26 cellular contexts compared by ENCODE assay signal in the genomic region with DNA sequence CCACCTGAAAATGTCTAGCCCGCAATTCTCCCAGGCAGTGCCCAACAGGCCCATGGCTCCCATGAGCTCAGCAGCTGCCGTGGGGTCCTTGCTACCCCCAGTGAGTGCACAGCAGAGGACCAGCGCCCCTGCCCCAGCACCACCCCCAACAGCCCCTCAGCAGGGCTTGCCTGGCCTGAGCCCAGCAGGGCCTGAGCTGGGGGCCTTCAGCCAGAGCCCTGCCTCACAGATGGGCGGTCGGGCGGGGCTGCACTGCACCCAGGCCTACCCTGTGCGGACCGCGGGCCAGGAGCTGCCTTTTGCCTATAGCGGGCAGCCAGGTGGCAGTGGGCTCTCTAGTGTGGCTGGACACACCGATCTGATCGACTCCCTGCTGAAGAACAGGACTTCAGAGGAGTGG.
"Had no signal": no experiment of that assay in that cellular context is flagged by ENCODE, and none has a peak within 500 bp of the region (broad histone marks: within the 10 kb centered on the region; RNA-seq: fewer than 3 reads in every experiment).

No MANE protein-coding gene starts in this region.

- H3K4me3 Mint-ChIP-seq: activated B cell treated with CpG ODN at 0.5 μM for 24 hours; activated CD4-positive, alpha-beta memory T cell treated with anti-CD3 and anti-CD28 coated beads for 36 hours; activated CD4-positive, alpha-beta T cell treated with anti-CD3 and anti-CD28 coated beads, Interleukin-2, amount 10 ng/mL, durations not matched to agents 7 days and 5 days; activated naive CD8-positive, alpha-beta T cell treated with anti-CD3 and anti-CD28 coated beads, Interleukin-2, amount 50 U/mL, for 24 hours; activated T-cell treated with anti-CD3 and anti-CD28 coated beads, Interleukin-2, amount 50 U/mL, for 4 hours had no signal

- H3K27me3 ChIP-seq: brain microvascular endothelial cell, cardiac muscle cell, MG63 had no signal

- H3K27ac ChIP-seq: brain microvascular endothelial cell, cardiac muscle cell had no signal

- H3K4me1 Mint-ChIP-seq: activated B cell treated with CpG ODN at 0.5 μM for 24 hours; activated CD4-positive, alpha-beta T cell treated with anti-CD3 and anti-CD28 coated beads, Interleukin-2, amount 10 ng/mL, durations not matched to agents 7 days and 5 days; activated naive CD8-positive, alpha-beta T cell treated with anti-CD3 and anti-CD28 coated beads, Interleukin-2, amount 50 U/mL, for 24 hours had no signal

- FAIRE-seq: RCC 7860 had no signal

- H3K27ac Mint-ChIP-seq: activated B cell treated with CpG ODN at 0.5 μM for 24 hours; activated CD4-positive, alpha-beta memory T cell treated with anti-CD3 and anti-CD28 coated beads for 36 hours; activated CD4-positive, alpha-beta T cell treated with anti-CD3 and anti-CD28 coated beads, Interleukin-2, amount 10 ng/mL, durations not matched to agents 7 days and 5 days; activated naive CD4-positive, alpha-beta T cell treated with anti-CD3 and anti-CD28 coated beads, Interleukin-2, amount 50 U/mL, for 72 hours; activated naive CD8-positive, alpha-beta T cell treated with anti-CD3 and anti-CD28 coated beads, Interleukin-2, amount 50 U/mL, for 24 hours had no signal

- H3K27me3 Mint-ChIP-seq: activated B cell treated with CpG ODN at 0.5 μM for 24 hours; activated CD4-positive, alpha-beta memory T cell treated with anti-CD3 and anti-CD28 coated beads for 36 hours; activated CD4-positive, alpha-beta T cell treated with anti-CD3 and anti-CD28 coated beads, Interleukin-2, amount 10 ng/mL, durations not matched to agents 7 days and 5 days; activated naive CD8-positive, alpha-beta T cell treated with anti-CD3 and anti-CD28 coated beads, Interleukin-2, amount 50 U/mL, for 24 hours; T-helper 17 cell had no signal

- H3K9me3 ChIP-seq: MG63 had no signal

- H3K4me3 ChIP-seq: cardiac muscle cell, MG63 had no signal

- ATAC-seq: activated naive CD4-positive, alpha-beta T cell treated with anti-CD3 and anti-CD28 coated beads, Interleukin-2, amount 50 U/mL, for 72 hours; activated T-cell treated with anti-CD3 and anti-CD28 coated beads, Interleukin-2, amount 50 U/mL, for 4 hours; T-helper 17 cell had no signal

- H3K9me3 Mint-ChIP-seq: activated B cell treated with CpG ODN at 0.5 μM for 24 hours; activated CD4-positive, alpha-beta memory T cell treated with anti-CD3 and anti-CD28 coated beads for 36 hours; activated CD4-positive, alpha-beta T cell treated with anti-CD3 and anti-CD28 coated beads, Interleukin-2, amount 10 ng/mL, durations not matched to agents 7 days and 5 days; activated naive CD4-positive, alpha-beta T cell treated with anti-CD3 and anti-CD28 coated beads, Interleukin-2, amount 50 U/mL, for 72 hours; activated naive CD8-positive, alpha-beta T cell treated with anti-CD3 and anti-CD28 coated beads, Interleukin-2, amount 50 U/mL, for 24 hours; activated T-cell treated with anti-CD3 and anti-CD28 coated beads, Interleukin-2, amount 50 U/mL, for 4 hours had no signal

- DNase-seq: activated B cell treated with CpG ODN at 0.5 μM for 24 hours; activated CD4-positive, alpha-beta memory T cell treated with anti-CD3 and anti-CD28 coated beads for 36 hours; activated CD4-positive, alpha-beta T cell treated with anti-CD3 and anti-CD28 coated beads for 1 hour; activated CD4-positive, alpha-beta T cell treated with anti-CD3 and anti-CD28 coated beads, Interleukin-2, amount 10 ng/mL, durations not matched to agents 7 days and 5 days; activated CD8-positive, alpha-beta memory T cell treated with anti-CD3 and anti-CD28 coated beads for 24 hours; activated effector memory CD4-positive, alpha-beta T cell treated with anti-CD3 and anti-CD28 coated beads, Interleukin-2, amount 50 U/mL, for 16 hours; activated naive CD4-positive, alpha-beta T cell treated with Interleukin-2 at 50 U/mL for 16 hours; activated naive CD8-positive, alpha-beta T cell treated with anti-CD3 and anti-CD28 coated beads, Interleukin-2, amount 50 U/mL, for 24 hours; activated T-cell treated with anti-CD3 and anti-CD28 coated beads, Interleukin-2, amount 50 U/mL, for 4 hours; amniotic stem cell; brain microvascular endothelial cell; MG63; MV-4-11; NCI-H1092 treated with DMSO at 0.1 percent for 48 hours; NCI-H1436; NCI-H1694 treated with DMSO at 0.1 percent for 48 hours; NCI-H2029 treated with DMSO at 0.1 percent for 48 hours; NCI-H345; NCI-H510A treated with DMSO at 0.1 percent for 48 hours; NCI-H69; SIG-M5; T-helper 17 cell; T-helper 9 cell had no signal
